1 cellular context compared by ENCODE assay signal in genomic region chr22:21000987-21001600, GRCh38.
TF ChIP-seq lines count a peak whose summit lies in the region.

No MANE protein-coding gene starts in this region.

TF ChIP-seq in K562, 482 proteins besides CTCF, POLR2A, EP300 and RAD21 (continued from another document and continues in another):
- TF ChIP-seq RREB1 (CRISPR knock-in tag; IDR thresholded peaks at IDR 0.05) (peak; percentile 1; the same call in 1 of the 2 replicates), ZBTB17 (CRISPR knock-in tag; IDR thresholded peaks at IDR 0.05) (0 out of 2 replicates have a peak, but pooled peaks have one; percentile 6), SRSF9 (IDR thresholded peaks at IDR 0.05; ENCODE audit: borderline replicate concordance, low read depth, low read length) (no peak), YBX1 (IDR thresholded peaks at IDR 0.05) (no peak), SAP30 (IDR thresholded peaks at IDR 0.05; ENCODE audit: borderline replicate concordance, insufficient read depth, low read depth, low read length, poor library complexity, severe bottlenecking) (peak; percentile 72), FOXO4 (CRISPR knock-in tag; IDR thresholded peaks at IDR 0.05) (no peak), ZNF239 (CRISPR knock-in tag; IDR thresholded peaks at IDR 0.05) (peak; percentile 24; the same call in 1 of the 2 replicates), MYC (IDR thresholded peaks at IDR 0.05; ENCODE audit: low read depth, low read length) (no peak), MYC (CRISPR knock-in tag; IDR thresholded peaks at IDR 0.05; ENCODE audit: borderline replicate concordance, low read depth) (no peak), ZNF695 (CRISPR knock-in tag; IDR thresholded peaks at IDR 0.05) (no peak), IFI16 (CRISPR knock-in tag; IDR thresholded peaks at IDR 0.05) (0 out of 2 replicates have a peak, but pooled peaks have one; percentile 59), RNF219 (CRISPR knock-in tag; IDR thresholded peaks at IDR 0.05) (no peak; the same call in 1 of the 2 replicates), POLR3A (IDR thresholded peaks at IDR 0.05; ENCODE audit: borderline replicate concordance, extremely low read depth, insufficient read depth, insufficient read length) (no peak), HEY1 (CRISPR knock-in tag; IDR thresholded peaks at IDR 0.05; ENCODE audit: borderline replicate concordance) (no peak), CBX2 (IDR thresholded peaks at IDR 0.05; ENCODE audit: insufficient read depth, low read length, poor library complexity, severe bottlenecking) (no peak), PHB2 (IDR thresholded peaks at IDR 0.05; ENCODE audit: low read depth) (no peak), ZFP30 (CRISPR knock-in tag; IDR thresholded peaks at IDR 0.05; ENCODE audit: borderline replicate concordance) (no peak), HMG20A (CRISPR knock-in tag; conservative IDR thresholded peaks at IDR 0.05) (no peak), ZFP1 (CRISPR knock-in tag; IDR thresholded peaks at IDR 0.05) (peak; percentile 42; the same call in 1 of the 2 replicates), ARNT (IDR thresholded peaks at IDR 0.05) (no peak), E2F3 (CRISPR knock-in tag; IDR thresholded peaks at IDR 0.05) (peak; percentile 60; the same call in 1 of the 2 replicates), POLR2B (IDR thresholded peaks at IDR 0.05; ENCODE audit: low read depth, partially characterized antibody) (no peak), SP2 (IDR thresholded peaks at IDR 0.05; ENCODE audit: extremely low read depth, low read depth, low read length, poor library complexity, severe bottlenecking) (no peak), FOXM1 (IDR thresholded peaks at IDR 0.05; ENCODE audit: low read depth) (no peak), FOXM1 (CRISPR knock-in tag; IDR thresholded peaks at IDR 0.05; ENCODE audit: low read depth) (no peak), ZBTB7A (IDR thresholded peaks at IDR 0.05; ENCODE audit: borderline replicate concordance, control insufficient read depth, low read depth, low read length) (no peak), KHSRP (IDR thresholded peaks at IDR 0.05) (no peak), ELF4 (CRISPR knock-in tag; IDR thresholded peaks at IDR 0.05) (no peak; the same call in 1 of the 2 replicates), GATAD2B (IDR thresholded peaks at IDR 0.05; ENCODE audit: borderline replicate concordance) (no peak), SMARCA4 (IDR thresholded peaks at IDR 0.05) (no peak), NKRF (IDR thresholded peaks at IDR 0.05; ENCODE audit: borderline replicate concordance) (no peak), BDP1 (IDR thresholded peaks at IDR 0.05; ENCODE audit: insufficient read depth, insufficient read length) (no peak), NFE2L1 (tag; IDR thresholded peaks at IDR 0.05; ENCODE audit: borderline replicate concordance, low read depth) (no peak), EGR1 (conservative IDR thresholded peaks at IDR 0.05) (no peak), ZBTB9 (CRISPR knock-in tag; IDR thresholded peaks at IDR 0.05) (no peak; the same call in 1 of the 2 replicates), NFE2 (IDR thresholded peaks at IDR 0.05; ENCODE audit: low read depth) (no peak), GTF2F1 (IDR thresholded peaks at IDR 0.05; ENCODE audit: low read depth, low read length) (no peak), MECOM (CRISPR knock-in tag; IDR thresholded peaks at IDR 0.05) (no peak), ILK (tag; IDR thresholded peaks at IDR 0.05; ENCODE audit: borderline replicate concordance, low read depth) (no peak), PHF8 (IDR thresholded peaks at IDR 0.05; ENCODE audit: borderline replicate concordance, low read length) (no peak), ZZZ3 (IDR thresholded peaks at IDR 0.05) (no peak), ZNF449 (CRISPR knock-in tag; IDR thresholded peaks at IDR 0.05) (no peak), SMC3 (conservative IDR thresholded peaks at IDR 0.05; ENCODE audit: insufficient read depth, low read depth, low read length) (no peak), TSC22D4 (tag; IDR thresholded peaks at IDR 0.05) (no peak), TCF3 (CRISPR knock-in tag; IDR thresholded peaks at IDR 0.05) (no peak), ZNF232 (CRISPR knock-in tag; IDR thresholded peaks at IDR 0.05) (no peak), MTA1 (IDR thresholded peaks at IDR 0.05; ENCODE audit: borderline replicate concordance) (no peak), TRIM25 (IDR thresholded peaks at IDR 0.05; ENCODE audit: borderline replicate concordance) (no peak), EZH2 (IDR thresholded peaks at IDR 0.05; ENCODE audit: borderline replicate concordance, low read depth, low read length) (no peak), NR4A1 (CRISPR knock-in tag; IDR thresholded peaks at IDR 0.05) (no peak), NR4A1 (tag; IDR thresholded peaks at IDR 0.05) (no peak), ZNF253 (CRISPR knock-in tag; conservative IDR thresholded peaks at IDR 0.05) (peak; percentile 86), MYNN (IDR thresholded peaks at IDR 0.05) (no peak), MYNN (CRISPR knock-in tag; IDR thresholded peaks at IDR 0.05) (no peak), HINFP (tag; conservative IDR thresholded peaks at IDR 0.05; ENCODE audit: low read depth) (no peak), FUS (optimal IDR thresholded peaks at IDR 0.05; ENCODE audit: low read depth, low read length) (no peak)
